ENCODE assay signal across 19 cellular contexts in the genomic region with DNA sequence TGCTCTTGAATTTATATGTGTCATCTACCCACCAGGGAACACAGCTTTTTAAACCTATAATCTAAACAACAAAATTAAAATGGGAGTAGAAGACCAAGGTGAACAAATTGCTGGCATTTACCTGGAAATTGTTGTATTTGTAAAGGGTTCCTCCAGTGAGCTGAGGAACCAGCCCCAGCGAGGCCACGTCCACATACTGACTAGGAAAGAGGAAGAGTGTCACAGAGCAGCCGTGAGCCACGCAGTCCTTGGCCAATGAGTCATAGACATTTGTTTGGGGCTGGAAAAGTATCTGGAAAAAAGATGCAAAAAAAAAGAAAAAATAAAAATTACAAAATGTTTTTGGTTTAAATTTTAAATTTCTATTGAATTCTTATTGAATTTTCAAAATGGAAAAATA. TPM values are rescaled to one million over a fixed set of nuclear protein-coding genes. Genes with fewer than 3 reads are reported as not detected.
A peak's percentile ranks its signal among the peaks of the same experiment; 100 is the strongest.
DNase-seq lines count a peak whose midpoint lies in the region; ATAC-seq and TF ChIP-seq lines count a peak whose summit lies in the region.
"Had no signal": no experiment of that assay in that cellular context is flagged by ENCODE, and none has a peak within 500 bp of the region (broad histone marks: within the 10 kb centered on the region; RNA-seq: fewer than 3 reads in every experiment).

No MANE protein-coding gene starts in this region.

- H3K27me3 Mint-ChIP-seq in HFFc6 (ENCODE audit: insufficient read depth) = peaks cover 13% of the 10 kb centered on the region
- H3K27me3 Mint-ChIP-seq in natural killer cell treated with Interleukin-12 subunit alpha and Interleukin-12 subunit beta and Interleukin-15 and Interleukin-18, amount 100 ng/mL, for 72 hours = no peaks in the 10 kb centered on the region
- H3K27me3 Mint-ChIP-seq: activated B cell treated with CpG ODN at 0.5 μM for 24 hours; activated naive CD4-positive, alpha-beta T cell treated with anti-CD3 and anti-CD28 coated beads, Interleukin-2, amount 50 U/mL, for 24 hours had no signal

- DNase-seq in AG08396 (ENCODE audit: low spot score) = peak; percentile 39
- DNase-seq in HFFc6 = peak; percentile 51
- peak; percentile 65 for DNase-seq in brain microvascular endothelial cell
- peak; percentile 31 for DNase-seq in myocyte (ENCODE audit: low read depth)
- no peak for DNase-seq in natural killer cell treated with Interleukin-12 subunit alpha and Interleukin-12 subunit beta and Interleukin-15 and Interleukin-18, amount 100 ng/mL, for 72 hours (ENCODE audit: low spot score)
- DNase-seq in glomerular visceral epithelial cell (ENCODE audit: extremely low spot score) = no peak
- DNase-seq in NCI-H1417 (lab: John Stamatoyannopoulos, UW) = no peak
- DNase-seq: activated B cell treated with CpG ODN at 0.5 μM for 24 hours; activated T-cell treated with anti-CD3 and anti-CD28 coated beads, Interleukin-2, amount 50 U/mL, for 48 hours; cortex of kidney; DMS79 treated with DMSO at 0.1 percent for 48 hours; foreskin keratinocyte; midbrain; NCI-H1436; NCI-H2171 treated with DMSO at 0.1 percent for 48 hours had no signal

- H3K27ac ChIP-seq in brain microvascular endothelial cell = peak overlapping the region; percentile 87
- H3K27ac ChIP-seq: foreskin keratinocyte, SJSA1 had no signal

- H3K36me3 Mint-ChIP-seq in HFFc6 (ENCODE audit: low read depth) = peaks cover 62% of the 10 kb centered on the region
- peaks cover 21% of the 10 kb centered on the region for H3K36me3 Mint-ChIP-seq in natural killer cell treated with Interleukin-12 subunit alpha and Interleukin-12 subunit beta and Interleukin-15 and Interleukin-18, amount 100 ng/mL, for 72 hours

- no peak overlapping the region for H3K4me3 ChIP-seq in brain microvascular endothelial cell (ENCODE audit: low read depth, low read length)
- H3K4me3 ChIP-seq: SJSA1, tibial nerve had no signal

- H3K27me3 ChIP-seq in brain microvascular endothelial cell (replicated peaks) = no peaks in the 10 kb centered on the region
- H3K27me3 ChIP-seq: foreskin keratinocyte, SJSA1, tibial nerve had no signal

- H3K27ac Mint-ChIP-seq in HFFc6 = peak overlapping the region; percentile 89
- H3K27ac Mint-ChIP-seq in natural killer cell treated with Interleukin-12 subunit alpha and Interleukin-12 subunit beta and Interleukin-15 and Interleukin-18, amount 100 ng/mL, for 72 hours = no peak overlapping the region
- H3K27ac Mint-ChIP-seq: activated B cell treated with CpG ODN at 0.5 μM for 24 hours; activated naive CD4-positive, alpha-beta T cell treated with anti-CD3 and anti-CD28 coated beads, Interleukin-2, amount 50 U/mL, for 24 hours had no signal

- peaks cover 65% of the 10 kb centered on the region for H3K4me1 Mint-ChIP-seq in HFFc6 (ENCODE audit: low read depth)
- no peaks in the 10 kb centered on the region for H3K4me1 Mint-ChIP-seq in natural killer cell treated with Interleukin-12 subunit alpha and Interleukin-12 subunit beta and Interleukin-15 and Interleukin-18, amount 100 ng/mL, for 72 hours (ENCODE audit: low read depth in 2 of 2)
- H3K4me1 Mint-ChIP-seq: activated B cell treated with CpG ODN at 0.5 μM for 24 hours; activated naive CD4-positive, alpha-beta T cell treated with anti-CD3 and anti-CD28 coated beads, Interleukin-2, amount 50 U/mL, for 24 hours had no signal

- TF ChIP-seq CTCF in HFFc6 (IDR thresholded peaks at IDR 0.05) (no peak), brain microvascular endothelial cell (IDR thresholded peaks at IDR 0.05; ENCODE audit: low read depth, low read length, missing control alignments) (no peak)

- in situ Hi-C loops in brain microvascular endothelial cell (cut with HindIII; ENCODE audit: low pct_ligation_motif_present, low sequenced_read_pairs) = no loop called here

- peaks cover 62% of the 10 kb centered on the region for H3K36me3 ChIP-seq in brain microvascular endothelial cell (replicated peaks)

- ATAC-seq in natural killer cell treated with Interleukin-12 subunit alpha and Interleukin-12 subunit beta and Interleukin-15 and Interleukin-18, amount 100 ng/mL, for 72 hours = no peak
- ATAC-seq in GM18517 (IDR thresholded peaks at IDR 0.05; ENCODE audit: unreplicated experiment) = no peak
- ATAC-seq: foreskin keratinocyte had no signal

- H3K9me3 Mint-ChIP-seq in HFFc6 = no peaks in the 10 kb centered on the region
- H3K9me3 Mint-ChIP-seq in natural killer cell treated with Interleukin-12 subunit alpha and Interleukin-12 subunit beta and Interleukin-15 and Interleukin-18, amount 100 ng/mL, for 72 hours = no peaks in the 10 kb centered on the region
- H3K9me3 Mint-ChIP-seq: activated B cell treated with CpG ODN at 0.5 μM for 24 hours; activated naive CD4-positive, alpha-beta T cell treated with anti-CD3 and anti-CD28 coated beads, Interleukin-2, amount 50 U/mL, for 24 hours had no signal

- H3K4me3 Mint-ChIP-seq in HFFc6 = peak overlapping the region; percentile 31; the same call in 1 of the 2 replicates
- H3K4me3 Mint-ChIP-seq in natural killer cell treated with Interleukin-12 subunit alpha and Interleukin-12 subunit beta and Interleukin-15 and Interleukin-18, amount 100 ng/mL, for 72 hours = no peak overlapping the region
- H3K4me3 Mint-ChIP-seq: activated B cell treated with CpG ODN at 0.5 μM for 24 hours; activated naive CD4-positive, alpha-beta T cell treated with anti-CD3 and anti-CD28 coated beads, Interleukin-2, amount 50 U/mL, for 24 hours had no signal

RNA-seq across cellular contexts. Expression of gene METTL14, which starts 58.7 kb away (rescaled TPM):
- 10 to 100 TPM; 35.2 to 44.9 (median 39.5) TPM for total RNA-seq in HFFc6 (2021; fragmentation: NEBNext Ultra II Directional; extraction: Animal tissue kit (Norgen Biotek cat#: 25700))
- total RNA-seq in myocyte = 51.1 and 57.0 TPM in 2 replicates
- 11.0 TPM for polyA plus RNA-seq in myocyte (2012)
- total RNA-seq in natural killer cell treated with Interleukin-12 subunit alpha and Interleukin-12 subunit beta and Interleukin-15 and Interleukin-18, amount 100 ng/mL, for 72 hours = 10 to 100 TPM; 38.9 to 53.7 TPM

Comparison
In these comparisons a context has a peak if more than half of its experiments do, and no peak if none do; other contexts are left out.
1. DNase-seq: peak in AG08396 (single experiment), HFFc6 (single experiment), brain microvascular endothelial cell (single experiment) and myocyte (single experiment); none in natural killer cell treated with Interleukin-12 subunit alpha and Interleukin-12 subunit beta and Interleukin-15 and Interleukin-18, amount 100 ng/mL, for 72 hours (single experiment), glomerular visceral epithelial cell (single experiment) and NCI-H1417 (0 of 3).